In the genomic region with DNA sequence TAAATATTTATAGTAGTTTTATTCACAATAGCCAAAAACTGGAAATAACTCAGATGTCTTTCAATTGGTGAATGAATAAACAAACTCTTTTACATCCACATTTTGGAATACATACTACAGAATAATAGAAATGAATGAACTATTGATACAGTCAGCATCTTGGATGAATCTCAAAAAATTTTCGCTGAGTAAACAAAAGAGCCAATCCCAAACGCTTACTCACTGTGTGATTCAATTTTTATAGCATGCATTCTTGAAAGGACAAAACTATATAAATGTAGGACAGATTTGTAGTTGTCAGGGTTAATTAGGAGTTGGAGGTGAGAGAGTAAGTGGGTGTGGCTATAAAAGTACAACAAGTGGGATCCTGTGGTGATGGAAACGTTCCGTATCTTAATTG, we compare ENCODE assay signal across 26 cellular contexts.
"Had no signal": no experiment of that assay in that cellular context is flagged by ENCODE, and none has a peak within 500 bp of the region (broad histone marks: within the 10 kb centered on the region; RNA-seq: fewer than 3 reads in every experiment).

No MANE protein-coding gene starts in this region.

- H3K4me1 ChIP-seq: colonic mucosa, left lung, parathyroid adenoma had no signal

- H3K4me3 Mint-ChIP-seq: natural killer cell; neural progenitor cell; T-helper 1 cell treated with Interleukin-12 subunit alpha and Interleukin-12 subunit beta and Interleukin-4 antibody, amounts not matched to agents 30 μg/mL and 1 μg/mL, for 36 hours had no signal

- H3K36me3 Mint-ChIP-seq: natural killer cell, neural progenitor cell had no signal

- H3K27me3 ChIP-seq: colonic mucosa, neural progenitor cell had no signal

- H3K27ac ChIP-seq: colonic mucosa, left lung, neural progenitor cell, parathyroid adenoma, thoracic aorta, WERI-Rb-1 had no signal

- H3K36me3 ChIP-seq: colonic mucosa, left lung, neural progenitor cell, thoracic aorta, WERI-Rb-1 had no signal

- DNase-seq: activated CD4-positive, alpha-beta T cell treated with anti-CD3 and anti-CD28 coated beads for 48 hours; activated CD4-positive, alpha-beta T cell treated with anti-CD3 and anti-CD28 coated beads, Interleukin-2, amount 50 U/mL, for 48 hours; activated CD8-positive, alpha-beta memory T cell treated with anti-CD3 and anti-CD28 coated beads, Interleukin-2, amount 50 U/mL, for 4 hours; activated gamma-delta T cell treated with Interleukin-2 at 50 U/mL for 16 hours; activated naive CD4-positive, alpha-beta T cell treated with anti-CD3 and anti-CD28 coated beads, Interleukin-2, amount 50 U/mL, for 16 hours; activated T-cell treated with anti-CD3 and anti-CD28 coated beads, Interleukin-2, amount 50 U/mL, for 1 hour; amniotic stem cell; cerebellar nuclear complex; colonic mucosa; effector CD8-positive, alpha-beta T cell; foreskin fibroblast; left lung; mesendoderm; natural killer cell; occipital lobe; right cardiac atrium; stimulated activated CD4-positive, alpha-beta T cell treated with anti-CD3 and anti-CD28 coated beads, Interleukin-4, amount 100 ng/mL, for 1 hour; stimulated activated naive CD8-positive, alpha-beta T cell treated with anti-CD3 and anti-CD28 coated beads, Interleukin-15, Interleukin-2, amounts not matched to agents 100 U/mL and 50 U/mL, for 24 hours; T1000; trophoblast cell; WERI-Rb-1 had no signal

- H3K9ac ChIP-seq: neural progenitor cell, parathyroid adenoma had no signal

- H2AFZ ChIP-seq: neural progenitor cell, parathyroid adenoma had no signal

- H3K4me2 ChIP-seq: neural progenitor cell had no signal

- H3K9me3 ChIP-seq: colonic mucosa, left lung, thoracic aorta had no signal

- H3K4me1 Mint-ChIP-seq: natural killer cell, neural progenitor cell had no signal

- H3K79me2 ChIP-seq: parathyroid adenoma had no signal

- H3K4me3 ChIP-seq: colonic mucosa, left lung, lung, neural progenitor cell, thoracic aorta had no signal

- H3K9me3 Mint-ChIP-seq: neural progenitor cell; T-helper 1 cell treated with Interleukin-12 subunit alpha and Interleukin-12 subunit beta and Interleukin-4 antibody, amounts not matched to agents 30 μg/mL and 1 μg/mL, for 36 hours had no signal

- H3K27ac Mint-ChIP-seq: natural killer cell; neural progenitor cell; T-helper 1 cell treated with Interleukin-12 subunit alpha and Interleukin-12 subunit beta and Interleukin-4 antibody, amounts not matched to agents 30 μg/mL and 1 μg/mL, for 36 hours had no signal
